8 cellular contexts compared by ENCODE assay signal in the genomic region with DNA sequence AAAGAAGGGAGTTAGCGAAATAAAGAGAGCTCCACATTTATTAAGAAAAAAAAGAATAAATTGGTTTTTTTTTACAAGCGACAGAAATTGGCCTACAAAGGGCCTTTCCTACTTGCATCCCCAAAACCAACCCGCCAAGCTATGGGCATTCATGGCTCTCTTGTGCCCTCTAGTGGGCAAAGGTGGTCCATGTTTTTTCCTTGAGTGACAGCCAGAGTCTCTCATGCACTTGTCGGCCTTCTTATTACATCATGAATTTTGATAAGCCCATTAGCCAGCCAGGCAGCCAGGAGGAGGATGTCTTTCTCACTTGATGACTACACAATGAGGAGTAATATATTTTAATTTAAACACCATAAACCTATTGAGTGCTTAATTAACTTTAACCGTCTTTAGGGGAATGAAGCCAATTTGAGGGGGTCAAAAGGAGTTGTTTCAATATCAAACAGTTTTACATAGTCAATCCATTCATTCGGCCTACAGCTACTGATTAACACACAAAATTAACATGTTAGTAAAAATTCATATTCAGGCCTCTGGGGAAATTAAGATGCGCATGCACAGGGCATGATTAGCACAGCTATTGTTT.
DNase-seq lines count a peak whose midpoint lies in the region; FAIRE-seq and TF ChIP-seq lines count a peak whose summit lies in the region.

No MANE protein-coding gene starts in this region.

- no peak for TF ChIP-seq EP300 in SK-N-SH (IDR thresholded peaks at IDR 0.05; ENCODE audit: borderline replicate concordance in 1 of 2, low read depth in 1 of 2, low read length in 1 of 2)

- H3K36me3 ChIP-seq in HEK293 (ENCODE audit: control insufficient read depth in 2 of 2, insufficient read depth in 1 of 2, low read length in 2 of 2) (no peaks in the 10 kb centered on the region), SK-N-SH (replicated peaks in 1 of 2; ENCODE audit: control insufficient read depth in 1 of 2, insufficient read depth in 2 of 2, low read length in 1 of 2) (no peaks in the 10 kb centered on the region)

- peaks cover 39% of the 10 kb centered on the region for H3K27me3 Mint-ChIP-seq in activated naive CD4-positive, alpha-beta T cell treated with anti-CD3 and anti-CD28 coated beads, Interleukin-2, amount 10 ng/mL, durations not matched to agents 7 days and 5 days
- H3K27me3 Mint-ChIP-seq in glutamatergic neuron (ENCODE audit: unreplicated experiment) = peaks cover 2% of the 10 kb centered on the region

- H3F3A ChIP-seq in SK-N-SH (replicated peaks; ENCODE audit: insufficient read depth) = no peaks in the 10 kb centered on the region

- H3K9me2 ChIP-seq in SK-N-SH = no peaks in the 10 kb centered on the region

- H3K9me3 Mint-ChIP-seq in activated naive CD4-positive, alpha-beta T cell treated with anti-CD3 and anti-CD28 coated beads, Interleukin-2, amount 10 ng/mL, durations not matched to agents 7 days and 5 days = no peaks in the 10 kb centered on the region
- H3K9me3 Mint-ChIP-seq in glutamatergic neuron (ENCODE audit: unreplicated experiment) = peaks cover 2% of the 10 kb centered on the region

- DNase-seq in GM10248 (ENCODE audit: extremely low spot score) = peak; percentile 74
- DNase-seq in NB4 (ENCODE audit: low read depth) = peak; percentile 84
- DNase-seq in SK-N-SH = peak; percentile 72
- DNase-seq in activated naive CD4-positive, alpha-beta T cell treated with anti-CD3 and anti-CD28 coated beads, Interleukin-2, amount 10 ng/mL, durations not matched to agents 7 days and 5 days = peak; percentile 85
- DNase-seq in glutamatergic neuron = peak; percentile 84
- DNase-seq in posterior vena cava (ENCODE audit: low spot score) = peak; percentile 85
- peak; percentile 77 for DNase-seq in urothelium cell line (ENCODE audit: low spot score)

- intact Hi-C loops in posterior vena cava (cut with DNase I) = no loop called here

- H3K36me3 Mint-ChIP-seq in activated naive CD4-positive, alpha-beta T cell treated with anti-CD3 and anti-CD28 coated beads, Interleukin-2, amount 10 ng/mL, durations not matched to agents 7 days and 5 days = no peaks in the 10 kb centered on the region
- H3K36me3 Mint-ChIP-seq in glutamatergic neuron (ENCODE audit: unreplicated experiment) = no peaks in the 10 kb centered on the region

- H3K79me2 ChIP-seq in SK-N-SH (ENCODE audit: insufficient read depth) = no peaks in the 10 kb centered on the region

- 24% methylated on average over 7 of the region's 7 CpGs for WGBS in SK-N-SH (ENCODE audit: low lambda C conversion rate)

- H3K4me3 ChIP-seq in HEK293 (ENCODE audit: low read depth, low read length) = no peak overlapping the region
- H3K4me3 ChIP-seq in NB4 (ENCODE audit: low read depth, low read length) = no peak overlapping the region
- no peak overlapping the region for H3K4me3 ChIP-seq in SK-N-SH (ENCODE audit: low read depth in 2 of 2, low read length in 1 of 2)

- no peak for TF ChIP-seq POLR2A in NB4 (IDR thresholded peaks at IDR 0.05; ENCODE audit: extremely low read depth, insufficient read length)

- no peak overlapping the region for H3K4me2 ChIP-seq in SK-N-SH

- peak; percentile 97 for TF ChIP-seq RAD21 in SK-N-SH (IDR thresholded peaks at IDR 0.05; ENCODE audit: low read length)

- H4K20me1 ChIP-seq in SK-N-SH (ENCODE audit: insufficient read depth) = no peaks in the 10 kb centered on the region

- CTCF ChIA-PET in GM10248 (lab: Yijun Ruan, JAX) = interaction anchor here (0.6 to 16.2 kb wide), 62 partner anchors 10 to 1216 kb away, joined by 3 to 256 read pairs (median 4); no protein-coding TSS in a partner anchor
- CTCF ChIA-PET in HEK293 (lab: Yijun Ruan, JAX) = interaction anchor here (0.5 to 7.4 kb wide), 80 partner anchors 8 to 1923 kb away, joined by 3 to 120 read pairs (median 4); no protein-coding TSS in a partner anchor
- CTCF ChIA-PET in SK-N-SH (lab: Yijun Ruan, JAX) = interaction anchor here (0.5 to 11.0 kb wide), 64 partner anchors 8 to 1217 kb away, joined by 3 to 214 read pairs (median 4); no protein-coding TSS in a partner anchor
- CTCF ChIA-PET in activated naive CD4-positive, alpha-beta T cell treated with anti-CD3 and anti-CD28 coated beads, Interleukin-2, amount 10 ng/mL, durations not matched to agents 7 days and 5 days (lab: Charles Lee) = interaction anchor here (0.7 to 4.7 kb wide), 19 partner anchors 9 to 941 kb away, joined by 3 to 100 read pairs (median 4); no protein-coding TSS in a partner anchor

- H3K9me3 ChIP-seq in HEK293 (ENCODE audit: control insufficient read depth, insufficient read depth, low read depth, low read length) (no peaks in the 10 kb centered on the region), SK-N-SH (no peaks in the 10 kb centered on the region)

- POLR2A ChIA-PET in GM10248 (lab: Yijun Ruan, JAX) = no interaction called here
- POLR2A ChIA-PET in HEK293 (lab: Yijun Ruan, JAX) = no interaction called here
- POLR2A ChIA-PET in SK-N-SH (lab: Yijun Ruan, JAX) = no interaction called here

- no peak overlapping the region for H3K27ac Mint-ChIP-seq in activated naive CD4-positive, alpha-beta T cell treated with anti-CD3 and anti-CD28 coated beads, Interleukin-2, amount 10 ng/mL, durations not matched to agents 7 days and 5 days
- H3K27ac Mint-ChIP-seq in glutamatergic neuron (ENCODE audit: unreplicated experiment) = no peak overlapping the region

- H2AFZ ChIP-seq in SK-N-SH (ENCODE audit: low read depth) = no peak overlapping the region

- no peaks in the 10 kb centered on the region for H3K4me1 ChIP-seq in HEK293 (ENCODE audit: control insufficient read depth, insufficient read depth, low read length)
- peaks cover 0 to 4% of the 10 kb centered on the region in 2 experiments; a peak in 1 of 4 replicates for H3K4me1 ChIP-seq in SK-N-SH (ENCODE audit: control insufficient read depth in 1 of 2, insufficient read depth in 2 of 2, low read depth in 1 of 2, low read length in 1 of 2)

- peaks cover 7% of the 10 kb centered on the region for H3K4me1 Mint-ChIP-seq in activated naive CD4-positive, alpha-beta T cell treated with anti-CD3 and anti-CD28 coated beads, Interleukin-2, amount 10 ng/mL, durations not matched to agents 7 days and 5 days
- H3K4me1 Mint-ChIP-seq in glutamatergic neuron (ENCODE audit: low read depth, unreplicated experiment) = peaks cover 19% of the 10 kb centered on the region

- FAIRE-seq in urothelium cell line (lab: Jason Lieb, UNC) = no peak

- H3K27ac ChIP-seq in HEK293 (ENCODE audit: extremely low read depth, low read depth, low read length) (no peak overlapping the region), SK-N-SH (ENCODE audit: low read depth in 2 of 2, low read length in 1 of 2) (no peak overlapping the region)

- no peak overlapping the region for H3K4me3 Mint-ChIP-seq in activated naive CD4-positive, alpha-beta T cell treated with anti-CD3 and anti-CD28 coated beads, Interleukin-2, amount 10 ng/mL, durations not matched to agents 7 days and 5 days
- H3K4me3 Mint-ChIP-seq in glutamatergic neuron (ENCODE audit: unreplicated experiment) = no peak overlapping the region

- H3K9ac ChIP-seq in SK-N-SH = no peak overlapping the region

- H3K27me3 ChIP-seq in SK-N-SH (ENCODE audit: insufficient read depth) = peaks cover 27% of the 10 kb centered on the region; the same call in 1 of the 2 replicates

- TF ChIP-seq CTCF in GM10248 (IDR thresholded peaks at IDR 0.05; ENCODE audit: control extremely low read depth, extremely low read depth, low read depth, missing control alignments) = peak; percentile 91
- TF ChIP-seq CTCF in HEK293 (tag by site-specific recombination; IDR thresholded peaks at IDR 0.05) = 0 out of 2 replicates have a peak, but pooled peaks have one; percentile 36
- peak; percentile 69 for TF ChIP-seq CTCF in NB4 (IDR thresholded peaks at IDR 0.05; ENCODE audit: low read depth, low read length)
- TF ChIP-seq CTCF in SK-N-SH (IDR thresholded peaks at IDR 0.05) = peak; percentile 88
- peak; percentile 96 for TF ChIP-seq CTCF in glutamatergic neuron (IDR thresholded peaks at IDR 0.05; ENCODE audit: partially characterized antibody, unreplicated experiment)

TF ChIP-seq in HEK293, 187 proteins besides CTCF, POLR2A, EP300 and RAD21 (continues in another document):
- TF ChIP-seq ZNF174 (tag by site-specific recombination; IDR thresholded peaks at IDR 0.05) (no peak), ZBTB17 (tag by site-specific recombination; IDR thresholded peaks at IDR 0.05) (peak; percentile 16; the same call in 1 of the 2 replicates), ZNF596 (tag by site-specific recombination; IDR thresholded peaks at IDR 0.05) (no peak), ZNF654 (tag by site-specific recombination; IDR thresholded peaks at IDR 0.05; ENCODE audit: low read depth) (peak; percentile 97)
- TF ChIP-seq, protein P1, sequence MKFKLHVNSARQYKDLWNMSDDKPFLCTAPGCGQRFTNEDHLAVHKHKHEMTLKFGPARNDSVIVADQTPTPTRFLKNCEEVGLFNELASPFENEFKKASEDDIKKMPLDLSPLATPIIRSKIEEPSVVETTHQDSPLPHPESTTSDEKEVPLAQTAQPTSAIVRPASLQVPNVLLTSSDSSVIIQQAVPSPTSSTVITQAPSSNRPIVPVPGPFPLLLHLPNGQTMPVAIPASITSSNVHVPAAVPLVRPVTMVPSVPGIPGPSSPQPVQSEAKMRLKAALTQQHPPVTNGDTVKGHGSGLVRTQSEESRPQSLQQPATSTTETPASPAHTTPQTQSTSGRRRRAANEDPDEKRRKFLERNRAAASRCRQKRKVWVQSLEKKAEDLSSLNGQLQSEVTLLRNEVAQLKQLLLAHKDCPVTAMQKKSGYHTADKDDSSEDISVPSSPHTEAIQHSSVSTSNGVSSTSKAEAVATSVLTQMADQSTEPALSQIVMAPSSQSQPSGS (tag by site-specific recombination; IDR thresholded peaks at IDR 0.05; ENCODE audit: low read depth) = peak; percentile 30; the same call in 1 of the 2 replicates

TF ChIP-seq in SK-N-SH, 30 proteins besides CTCF, POLR2A, EP300 and RAD21 (continues in another document):
- TF ChIP-seq SMC3 (IDR thresholded peaks at IDR 0.05; ENCODE audit: low read depth, low read length) (peak; percentile 75), RXRA (IDR thresholded peaks at IDR 0.05; ENCODE audit: borderline replicate concordance, low read depth) (no peak)
- TF ChIP-seq, protein P2, sequence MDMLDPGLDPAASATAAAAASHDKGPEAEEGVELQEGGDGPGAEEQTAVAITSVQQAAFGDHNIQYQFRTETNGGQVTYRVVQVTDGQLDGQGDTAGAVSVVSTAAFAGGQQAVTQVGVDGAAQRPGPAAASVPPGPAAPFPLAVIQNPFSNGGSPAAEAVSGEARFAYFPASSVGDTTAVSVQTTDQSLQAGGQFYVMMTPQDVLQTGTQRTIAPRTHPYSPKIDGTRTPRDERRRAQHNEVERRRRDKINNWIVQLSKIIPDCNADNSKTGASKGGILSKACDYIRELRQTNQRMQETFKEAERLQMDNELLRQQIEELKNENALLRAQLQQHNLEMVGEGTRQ (IDR thresholded peaks at IDR 0.05; ENCODE audit: borderline replicate concordance, low read depth, low read length) = no peak

Comparison
In these comparisons a context has a peak if more than half of its experiments do, and no peak if none do; other contexts are left out.
1. CTCF ChIP-seq: peak in every context shown above with its lines; median percentile 96 in glutamatergic neuron; 91 in GM10248; 88 in SK-N-SH; 69 in NB4; 36 in HEK293.